ENCODE assay signal across 2 cellular contexts in the genomic region with DNA sequence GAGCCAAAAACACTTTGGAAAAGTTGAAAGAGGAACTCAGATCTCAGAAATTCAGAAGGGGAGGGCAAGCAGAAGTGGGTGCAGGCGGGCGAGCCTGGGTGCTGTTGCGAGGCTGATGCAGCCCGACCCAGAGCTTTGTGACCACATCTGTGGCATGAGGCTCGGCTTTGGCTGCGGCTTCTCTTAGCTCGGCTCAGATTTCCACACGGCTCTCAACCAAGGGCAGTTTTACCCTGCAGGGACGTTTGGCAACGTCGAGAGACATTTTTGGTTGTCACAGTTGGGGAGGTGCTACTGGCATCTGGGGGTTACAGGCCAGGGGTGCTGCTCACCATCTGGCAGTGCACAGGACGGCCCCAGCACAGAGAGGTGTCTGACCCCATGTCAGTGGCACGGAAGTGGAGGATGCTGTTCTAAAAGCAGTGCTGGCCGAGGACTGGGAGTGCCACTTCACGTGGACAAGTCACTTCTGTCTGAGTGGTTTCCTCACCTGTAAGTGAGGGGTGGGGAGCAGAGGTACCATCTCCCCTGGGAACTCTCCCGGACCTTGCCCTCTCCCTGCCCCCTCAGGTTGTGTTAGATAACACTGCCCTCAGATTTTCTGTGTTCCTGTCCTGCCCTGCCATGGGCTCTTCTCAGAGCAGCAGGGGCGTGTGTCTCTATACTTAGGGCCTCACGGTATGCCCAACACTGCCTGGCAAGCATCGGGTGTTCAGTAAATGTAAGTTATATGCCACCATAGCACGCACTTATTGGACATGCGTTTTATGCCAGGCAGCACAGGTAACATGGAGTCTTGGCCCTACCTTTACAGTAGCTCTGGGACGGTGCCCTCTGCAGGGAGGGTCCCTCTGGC.
TF ChIP-seq lines count a peak whose summit lies in the region.

No MANE protein-coding gene starts in this region.

TF ChIP-seq in H1, 55 proteins besides CTCF, POLR2A, EP300 and RAD21:
- TF ChIP-seq RFX5 (IDR thresholded peaks at IDR 0.05; ENCODE audit: borderline replicate concordance, low read depth, low read length) (no peak), CREB1 (IDR thresholded peaks at IDR 0.05) (no peak), POU5F1 (IDR thresholded peaks at IDR 0.05; ENCODE audit: low read depth, low read length) (no peak), RNF2 (IDR thresholded peaks at IDR 0.05; ENCODE audit: borderline replicate concordance, low read depth, low read length, missing control alignments, poor library complexity, severe bottlenecking) (no peak), SIX5 (IDR thresholded peaks at IDR 0.05; ENCODE audit: low read depth, low read length) (no peak), HDAC6 (IDR thresholded peaks at IDR 0.05; ENCODE audit: low read depth, low read length) (no peak)
- TF ChIP-seq, protein P1, sequence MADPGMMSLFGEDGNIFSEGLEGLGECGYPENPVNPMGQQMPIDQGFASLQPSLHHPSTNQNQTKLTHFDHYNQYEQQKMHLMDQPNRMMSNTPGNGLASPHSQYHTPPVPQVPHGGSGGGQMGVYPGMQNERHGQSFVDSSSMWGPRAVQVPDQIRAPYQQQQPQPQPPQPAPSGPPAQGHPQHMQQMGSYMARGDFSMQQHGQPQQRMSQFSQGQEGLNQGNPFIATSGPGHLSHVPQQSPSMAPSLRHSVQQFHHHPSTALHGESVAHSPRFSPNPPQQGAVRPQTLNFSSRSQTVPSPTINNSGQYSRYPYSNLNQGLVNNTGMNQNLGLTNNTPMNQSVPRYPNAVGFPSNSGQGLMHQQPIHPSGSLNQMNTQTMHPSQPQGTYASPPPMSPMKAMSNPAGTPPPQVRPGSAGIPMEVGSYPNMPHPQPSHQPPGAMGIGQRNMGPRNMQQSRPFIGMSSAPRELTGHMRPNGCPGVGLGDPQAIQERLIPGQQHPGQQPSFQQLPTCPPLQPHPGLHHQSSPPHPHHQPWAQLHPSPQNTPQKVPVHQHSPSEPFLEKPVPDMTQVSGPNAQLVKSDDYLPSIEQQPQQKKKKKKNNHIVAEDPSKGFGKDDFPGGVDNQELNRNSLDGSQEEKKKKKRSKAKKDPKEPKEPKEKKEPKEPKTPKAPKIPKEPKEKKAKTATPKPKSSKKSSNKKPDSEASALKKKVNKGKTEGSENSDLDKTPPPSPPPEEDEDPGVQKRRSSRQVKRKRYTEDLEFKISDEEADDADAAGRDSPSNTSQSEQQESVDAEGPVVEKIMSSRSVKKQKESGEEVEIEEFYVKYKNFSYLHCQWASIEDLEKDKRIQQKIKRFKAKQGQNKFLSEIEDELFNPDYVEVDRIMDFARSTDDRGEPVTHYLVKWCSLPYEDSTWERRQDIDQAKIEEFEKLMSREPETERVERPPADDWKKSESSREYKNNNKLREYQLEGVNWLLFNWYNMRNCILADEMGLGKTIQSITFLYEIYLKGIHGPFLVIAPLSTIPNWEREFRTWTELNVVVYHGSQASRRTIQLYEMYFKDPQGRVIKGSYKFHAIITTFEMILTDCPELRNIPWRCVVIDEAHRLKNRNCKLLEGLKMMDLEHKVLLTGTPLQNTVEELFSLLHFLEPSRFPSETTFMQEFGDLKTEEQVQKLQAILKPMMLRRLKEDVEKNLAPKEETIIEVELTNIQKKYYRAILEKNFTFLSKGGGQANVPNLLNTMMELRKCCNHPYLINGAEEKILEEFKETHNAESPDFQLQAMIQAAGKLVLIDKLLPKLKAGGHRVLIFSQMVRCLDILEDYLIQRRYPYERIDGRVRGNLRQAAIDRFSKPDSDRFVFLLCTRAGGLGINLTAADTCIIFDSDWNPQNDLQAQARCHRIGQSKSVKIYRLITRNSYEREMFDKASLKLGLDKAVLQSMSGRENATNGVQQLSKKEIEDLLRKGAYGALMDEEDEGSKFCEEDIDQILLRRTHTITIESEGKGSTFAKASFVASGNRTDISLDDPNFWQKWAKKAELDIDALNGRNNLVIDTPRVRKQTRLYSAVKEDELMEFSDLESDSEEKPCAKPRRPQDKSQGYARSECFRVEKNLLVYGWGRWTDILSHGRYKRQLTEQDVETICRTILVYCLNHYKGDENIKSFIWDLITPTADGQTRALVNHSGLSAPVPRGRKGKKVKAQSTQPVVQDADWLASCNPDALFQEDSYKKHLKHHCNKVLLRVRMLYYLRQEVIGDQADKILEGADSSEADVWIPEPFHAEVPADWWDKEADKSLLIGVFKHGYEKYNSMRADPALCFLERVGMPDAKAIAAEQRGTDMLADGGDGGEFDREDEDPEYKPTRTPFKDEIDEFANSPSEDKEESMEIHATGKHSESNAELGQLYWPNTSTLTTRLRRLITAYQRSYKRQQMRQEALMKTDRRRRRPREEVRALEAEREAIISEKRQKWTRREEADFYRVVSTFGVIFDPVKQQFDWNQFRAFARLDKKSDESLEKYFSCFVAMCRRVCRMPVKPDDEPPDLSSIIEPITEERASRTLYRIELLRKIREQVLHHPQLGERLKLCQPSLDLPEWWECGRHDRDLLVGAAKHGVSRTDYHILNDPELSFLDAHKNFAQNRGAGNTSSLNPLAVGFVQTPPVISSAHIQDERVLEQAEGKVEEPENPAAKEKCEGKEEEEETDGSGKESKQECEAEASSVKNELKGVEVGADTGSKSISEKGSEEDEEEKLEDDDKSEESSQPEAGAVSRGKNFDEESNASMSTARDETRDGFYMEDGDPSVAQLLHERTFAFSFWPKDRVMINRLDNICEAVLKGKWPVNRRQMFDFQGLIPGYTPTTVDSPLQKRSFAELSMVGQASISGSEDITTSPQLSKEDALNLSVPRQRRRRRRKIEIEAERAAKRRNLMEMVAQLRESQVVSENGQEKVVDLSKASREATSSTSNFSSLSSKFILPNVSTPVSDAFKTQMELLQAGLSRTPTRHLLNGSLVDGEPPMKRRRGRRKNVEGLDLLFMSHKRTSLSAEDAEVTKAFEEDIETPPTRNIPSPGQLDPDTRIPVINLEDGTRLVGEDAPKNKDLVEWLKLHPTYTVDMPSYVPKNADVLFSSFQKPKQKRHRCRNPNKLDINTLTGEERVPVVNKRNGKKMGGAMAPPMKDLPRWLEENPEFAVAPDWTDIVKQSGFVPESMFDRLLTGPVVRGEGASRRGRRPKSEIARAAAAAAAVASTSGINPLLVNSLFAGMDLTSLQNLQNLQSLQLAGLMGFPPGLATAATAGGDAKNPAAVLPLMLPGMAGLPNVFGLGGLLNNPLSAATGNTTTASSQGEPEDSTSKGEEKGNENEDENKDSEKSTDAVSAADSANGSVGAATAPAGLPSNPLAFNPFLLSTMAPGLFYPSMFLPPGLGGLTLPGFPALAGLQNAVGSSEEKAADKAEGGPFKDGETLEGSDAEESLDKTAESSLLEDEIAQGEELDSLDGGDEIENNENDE (IDR thresholded peaks at IDR 0.05; ENCODE audit: insufficient replicate concordance, low read length) = no peak

TF ChIP-seq in WTC11, 78 proteins besides CTCF, POLR2A, EP300 and RAD21:
- TF ChIP-seq TCF7 (CRISPR knock-in tag; IDR thresholded peaks at IDR 0.05; ENCODE audit: low read depth) (no peak), MYBL2 (CRISPR knock-in tag; IDR thresholded peaks at IDR 0.05) (no peak), NFYB (CRISPR knock-in tag; conservative IDR thresholded peaks at IDR 0.05; ENCODE audit: low read depth) (no peak), GTF2I (CRISPR knock-in tag; conservative IDR thresholded peaks at IDR 0.05) (no peak), PRRX2 (CRISPR knock-in tag; IDR thresholded peaks at IDR 0.05) (no peak), FOXP1 (CRISPR knock-in tag; IDR thresholded peaks at IDR 0.05; ENCODE audit: borderline replicate concordance) (no peak)
- TF ChIP-seq, protein P2, sequence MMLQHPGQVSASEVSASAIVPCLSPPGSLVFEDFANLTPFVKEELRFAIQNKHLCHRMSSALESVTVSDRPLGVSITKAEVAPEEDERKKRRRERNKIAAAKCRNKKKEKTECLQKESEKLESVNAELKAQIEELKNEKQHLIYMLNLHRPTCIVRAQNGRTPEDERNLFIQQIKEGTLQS (CRISPR knock-in tag; conservative IDR thresholded peaks at IDR 0.05) = no peak
- TF ChIP-seq, protein P3, sequence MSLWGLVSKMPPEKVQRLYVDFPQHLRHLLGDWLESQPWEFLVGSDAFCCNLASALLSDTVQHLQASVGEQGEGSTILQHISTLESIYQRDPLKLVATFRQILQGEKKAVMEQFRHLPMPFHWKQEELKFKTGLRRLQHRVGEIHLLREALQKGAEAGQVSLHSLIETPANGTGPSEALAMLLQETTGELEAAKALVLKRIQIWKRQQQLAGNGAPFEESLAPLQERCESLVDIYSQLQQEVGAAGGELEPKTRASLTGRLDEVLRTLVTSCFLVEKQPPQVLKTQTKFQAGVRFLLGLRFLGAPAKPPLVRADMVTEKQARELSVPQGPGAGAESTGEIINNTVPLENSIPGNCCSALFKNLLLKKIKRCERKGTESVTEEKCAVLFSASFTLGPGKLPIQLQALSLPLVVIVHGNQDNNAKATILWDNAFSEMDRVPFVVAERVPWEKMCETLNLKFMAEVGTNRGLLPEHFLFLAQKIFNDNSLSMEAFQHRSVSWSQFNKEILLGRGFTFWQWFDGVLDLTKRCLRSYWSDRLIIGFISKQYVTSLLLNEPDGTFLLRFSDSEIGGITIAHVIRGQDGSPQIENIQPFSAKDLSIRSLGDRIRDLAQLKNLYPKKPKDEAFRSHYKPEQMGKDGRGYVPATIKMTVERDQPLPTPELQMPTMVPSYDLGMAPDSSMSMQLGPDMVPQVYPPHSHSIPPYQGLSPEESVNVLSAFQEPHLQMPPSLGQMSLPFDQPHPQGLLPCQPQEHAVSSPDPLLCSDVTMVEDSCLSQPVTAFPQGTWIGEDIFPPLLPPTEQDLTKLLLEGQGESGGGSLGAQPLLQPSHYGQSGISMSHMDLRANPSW (CRISPR knock-in tag; conservative IDR thresholded peaks at IDR 0.05; ENCODE audit: low read depth) = no peak
- TF ChIP-seq, protein P4, sequence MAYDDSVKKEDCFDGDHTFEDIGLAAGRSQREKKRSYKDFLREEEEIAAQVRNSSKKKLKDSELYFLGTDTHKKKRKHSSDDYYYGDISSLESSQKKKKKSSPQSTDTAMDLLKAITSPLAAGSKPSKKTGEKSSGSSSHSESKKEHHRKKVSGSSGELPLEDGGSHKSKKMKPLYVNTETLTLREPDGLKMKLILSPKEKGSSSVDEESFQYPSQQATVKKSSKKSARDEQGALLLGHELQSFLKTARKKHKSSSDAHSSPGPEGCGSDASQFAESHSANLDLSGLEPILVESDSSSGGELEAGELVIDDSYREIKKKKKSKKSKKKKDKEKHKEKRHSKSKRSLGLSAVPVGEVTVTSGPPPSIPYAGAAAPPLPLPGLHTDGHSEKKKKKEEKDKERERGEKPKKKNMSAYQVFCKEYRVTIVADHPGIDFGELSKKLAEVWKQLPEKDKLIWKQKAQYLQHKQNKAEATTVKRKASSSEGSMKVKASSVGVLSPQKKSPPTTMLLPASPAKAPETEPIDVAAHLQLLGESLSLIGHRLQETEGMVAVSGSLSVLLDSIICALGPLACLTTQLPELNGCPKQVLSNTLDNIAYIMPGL (CRISPR knock-in tag; IDR thresholded peaks at IDR 0.05) = no peak
TF ChIP-seq in WTC11: peak in this region for 0.
